ENCODE assay signal across 18 cellular contexts in the genomic region with DNA sequence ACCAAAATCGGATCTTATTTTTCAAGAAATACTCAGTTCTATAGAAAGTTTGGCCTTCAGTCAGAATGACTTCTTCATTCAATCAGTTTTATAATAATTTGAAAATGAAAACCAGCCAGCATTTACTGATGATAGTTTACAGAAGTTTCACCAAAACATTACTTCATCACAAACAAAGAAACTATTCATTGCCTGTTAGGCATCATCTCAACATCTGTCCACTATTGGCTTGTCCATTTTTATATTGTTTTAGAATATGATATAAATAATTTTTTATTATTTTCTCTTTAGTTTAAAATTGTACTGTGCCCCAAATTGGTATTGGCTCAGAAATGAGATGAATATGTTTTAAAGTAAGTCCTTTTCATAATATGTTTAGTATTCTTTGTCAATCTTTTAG. TPM values are rescaled to one million over a fixed set of nuclear protein-coding genes. Genes with fewer than 3 reads are reported as not detected.
DNase-seq lines count a peak whose midpoint lies in the region; ATAC-seq, FAIRE-seq and TF ChIP-seq lines count a peak whose summit lies in the region.
"Had no signal": no experiment of that assay in that cellular context is flagged by ENCODE, and none has a peak within 500 bp of the region (broad histone marks: within the 10 kb centered on the region; RNA-seq: fewer than 3 reads in every experiment).

No MANE protein-coding gene starts in this region.

- no peaks in the 10 kb centered on the region for H3K9me3 ChIP-seq in suprapubic skin

- no peaks in the 10 kb centered on the region for H3K36me3 ChIP-seq in suprapubic skin

- H3K27ac ChIP-seq in cingulate gyrus (ENCODE audit: low read depth, low read length): peak overlapping the region; percentile 76
- peak overlapping the region; percentile 16 for H3K27ac ChIP-seq in layer of hippocampus (ENCODE audit: low read depth, low read length)
- no peak overlapping the region for H3K27ac ChIP-seq in suprapubic skin

- ATAC-seq in sciatic nerve: peak; percentile 57
- ATAC-seq in GM18498 (IDR thresholded peaks at IDR 0.05; ENCODE audit: unreplicated experiment): no peak
- no peak for ATAC-seq in stimulated activated naive CD8-positive, alpha-beta T cell treated with anti-CD3 and anti-CD28 coated beads, Interleukin-15, Interleukin-2, amounts not matched to agents 100 U/mL and 50 U/mL, for 24 hours
- ATAC-seq: HepG2 had no signal

- H3K27me3 ChIP-seq in layer of hippocampus (ENCODE audit: control insufficient read depth, insufficient read depth, low read length) (no peaks in the 10 kb centered on the region), suprapubic skin (no peaks in the 10 kb centered on the region)

- no peak for TF ChIP-seq EP300 in suprapubic skin (IDR thresholded peaks at IDR 0.05)

- WGBS in suprapubic skin: 63% methylated on average over 1 of the region's 1 CpG

- DNase-seq in sciatic nerve (ENCODE audit: low spot score): no peak
- no peak for DNase-seq in epidermal melanocyte (ENCODE audit: insufficient read length, low spot score)
- no peak for DNase-seq in stimulated activated naive CD8-positive, alpha-beta T cell treated with anti-CD3 and anti-CD28 coated beads, Interleukin-15, Interleukin-2, amounts not matched to agents 100 U/mL and 50 U/mL, for 24 hours
- no peak for DNase-seq in suprapubic skin (ENCODE audit: low spot score in 2 of 2)
- DNase-seq: C1 segment of cervical spinal cord; CD4-positive, alpha-beta T cell; DMS79; HCEC 1CT; HFFc6 had no signal

- H3K4me1 ChIP-seq in suprapubic skin: no peaks in the 10 kb centered on the region

- intact Hi-C loops in sciatic nerve (cut with DNase I): no loop called here

- no peak for TF ChIP-seq CTCF in suprapubic skin (IDR thresholded peaks at IDR 0.05)

- no peak for TF ChIP-seq POLR2A in suprapubic skin (IDR thresholded peaks at IDR 0.05)

- no peak overlapping the region for H3K4me3 ChIP-seq in suprapubic skin

- FAIRE-seq in G401.6 (lab: Jason Lieb, UNC): peak; percentile 49
- FAIRE-seq: GM12892, GM19239, HepG2, HTR-8/SVneo had no signal

RNA-seq across cellular contexts. Expression of gene FAT4, which starts 38.4 kb away (rescaled TPM):
- total RNA-seq in sciatic nerve: 23.4 TPM
- 1 to 10 TPM; 2.2 to 5.4 (median 3.7) TPM for total RNA-seq in suprapubic skin
- total RNA-seq: CD4-positive, alpha-beta T cell; G401 had no signal
